Comparison of ENCODE assay signal across 16 cellular contexts in genomic region chr21:42439284-42440186, GRCh38. TPM values are rescaled to one million over a fixed set of nuclear protein-coding genes. Genes with fewer than 3 reads are reported as not detected.
DNase-seq lines count a peak whose midpoint lies in the region; ATAC-seq and TF ChIP-seq lines count a peak whose summit lies in the region.
"Had no signal": no experiment of that assay in that cellular context is flagged by ENCODE, and none has a peak within 500 bp of the region (broad histone marks: within the 10 kb centered on the region; RNA-seq: fewer than 3 reads in every experiment).

No MANE protein-coding gene starts in this region.

- H3K4me3 ChIP-seq in colonic mucosa: no peak overlapping the region
- no peak overlapping the region for H3K4me3 ChIP-seq in prostate gland
- H3K4me3 ChIP-seq: testis had no signal

- TF ChIP-seq CTCF in GM10266 (IDR thresholded peaks at IDR 0.05; ENCODE audit: control insufficient read depth, insufficient read depth, low read depth, missing control alignments) (no peak), colonic mucosa (IDR thresholded peaks at IDR 0.05) (no peak), prostate gland (IDR thresholded peaks at IDR 0.05) (no peak)

- H3K9ac ChIP-seq in colonic mucosa (ENCODE audit: low read depth in 2 of 2, low read length in 2 of 2): no peak overlapping the region

- H3K36me3 ChIP-seq in colonic mucosa: no peaks in the 10 kb centered on the region
- H3K36me3 ChIP-seq in prostate gland: no peaks in the 10 kb centered on the region

- peaks cover 89% of the 10 kb centered on the region for H3K36me3 Mint-ChIP-seq in activated naive CD4-positive, alpha-beta T cell treated with anti-CD3 and anti-CD28 coated beads, Interleukin-2, amount 10 ng/mL, durations not matched to agents 7 days and 5 days
- H3K36me3 Mint-ChIP-seq: mesothelial cell of epicardium had no signal

- no peak overlapping the region for H3K4me3 Mint-ChIP-seq in activated naive CD4-positive, alpha-beta T cell treated with anti-CD3 and anti-CD28 coated beads, Interleukin-2, amount 10 ng/mL, durations not matched to agents 7 days and 5 days
- H3K4me3 Mint-ChIP-seq: mesothelial cell of epicardium had no signal

- H3K9me3 Mint-ChIP-seq in activated naive CD4-positive, alpha-beta T cell treated with anti-CD3 and anti-CD28 coated beads, Interleukin-2, amount 10 ng/mL, durations not matched to agents 7 days and 5 days: no peaks in the 10 kb centered on the region
- H3K9me3 Mint-ChIP-seq: mesothelial cell of epicardium had no signal

- DNase-seq in GM10266 (ENCODE audit: extremely low spot score) (peak; percentile 38), SW480 (ENCODE audit: low spot score) (peak; percentile 36), colonic mucosa (no peak), prostate gland (ENCODE audit: low spot score) (no peak)
- DNase-seq in activated naive CD4-positive, alpha-beta T cell treated with anti-CD3 and anti-CD28 coated beads, Interleukin-2, amount 10 ng/mL, durations not matched to agents 7 days and 5 days: peak; percentile 20
- peak; percentile 42 to 54 for DNase-seq in stimulated activated CD4-positive, alpha-beta T cell treated with anti-CD3 and anti-CD28 coated beads, Interleukin-2, amount 100 ng/mL, for 24 hours
- DNase-seq: dermis blood vessel endothelial cell, NCI-H1417 treated with DMSO at 0.1 percent for 48 hours, NCI-H748 treated with DMSO at 0.1 percent for 48 hours, SHP77 treated with DMSO at 0.1 percent for 48 hours, testis had no signal

- CTCF ChIA-PET in activated naive CD4-positive, alpha-beta T cell treated with anti-CD3 and anti-CD28 coated beads, Interleukin-2, amount 10 ng/mL, durations not matched to agents 7 days and 5 days (lab: Charles Lee): no interaction called here

- no peak for ATAC-seq in HG03378 (IDR thresholded peaks at IDR 0.05; ENCODE audit: unreplicated experiment)
- no peak for ATAC-seq in GM21825 (IDR thresholded peaks at IDR 0.05; ENCODE audit: unreplicated experiment)
- ATAC-seq: HCT116 had no signal

- intact Hi-C loops in colonic mucosa (cut with DNase I): no loop called here
- intact Hi-C loops in prostate gland (cut with DNase I): no loop called here

- H3K4me1 Mint-ChIP-seq in activated naive CD4-positive, alpha-beta T cell treated with anti-CD3 and anti-CD28 coated beads, Interleukin-2, amount 10 ng/mL, durations not matched to agents 7 days and 5 days: peaks cover 32% of the 10 kb centered on the region
- H3K4me1 Mint-ChIP-seq: mesothelial cell of epicardium had no signal

- no peaks in the 10 kb centered on the region for H3K4me1 ChIP-seq in colonic mucosa
- no peaks in the 10 kb centered on the region for H3K4me1 ChIP-seq in prostate gland (replicated peaks)
- H3K4me1 ChIP-seq: testis had no signal

- H3K27ac ChIP-seq in colonic mucosa (no peak overlapping the region), prostate gland (no peak overlapping the region)
- H3K27ac ChIP-seq: testis had no signal

- no peaks in the 10 kb centered on the region for H3K27me3 Mint-ChIP-seq in activated naive CD4-positive, alpha-beta T cell treated with anti-CD3 and anti-CD28 coated beads, Interleukin-2, amount 10 ng/mL, durations not matched to agents 7 days and 5 days

- no peaks in the 10 kb centered on the region for H3K27me3 ChIP-seq in colonic mucosa
- H3K27me3 ChIP-seq in prostate gland (replicated peaks; ENCODE audit: insufficient read depth): no peaks in the 10 kb centered on the region
- H3K27me3 ChIP-seq: testis had no signal

- TF ChIP-seq POLR2A in prostate gland (IDR thresholded peaks at IDR 0.05): no peak

- H3K9me3 ChIP-seq in colonic mucosa: no peaks in the 10 kb centered on the region
- no peaks in the 10 kb centered on the region for H3K9me3 ChIP-seq in prostate gland
- H3K9me3 ChIP-seq: testis had no signal

- H3K27ac Mint-ChIP-seq in activated naive CD4-positive, alpha-beta T cell treated with anti-CD3 and anti-CD28 coated beads, Interleukin-2, amount 10 ng/mL, durations not matched to agents 7 days and 5 days: peak overlapping the region; percentile 56
- H3K27ac Mint-ChIP-seq: mesothelial cell of epicardium had no signal

- 83% methylated on average over 17 of the region's 17 CpGs for WGBS in prostate gland

RNA-seq across cellular contexts. Expression of gene UBASH3A, which starts 35.8 kb away (rescaled TPM):
- total RNA-seq in colonic mucosa (1 to 10 TPM in 1 of 2 donors, under 1 TPM in 1; 0.93 to 1.5 TPM), prostate gland (1 to 10 TPM in 1 of 2 donors, under 1 TPM in 1; 0.23 to 1.8 TPM)
- total RNA-seq: dermis blood vessel endothelial cell, fibroblast of villous mesenchyme, mesothelial cell of epicardium had no signal

RNA-seq across cellular contexts. Expression of gene TMPRSS3, which starts 43.7 kb away (rescaled TPM):
- 1 to 10 TPM in 1 of 2 donors, under 1 TPM in 1; 0.82 to 1.2 TPM for total RNA-seq in colonic mucosa
- total RNA-seq in prostate gland: under 1 TPM; 0.27 to 0.34 TPM
- total RNA-seq: dermis blood vessel endothelial cell, fibroblast of villous mesenchyme, mesothelial cell of epicardium had no signal

RNA-seq across cellular contexts. Expression of gene RSPH1, which starts 56.5 kb away (rescaled TPM):
- 1 to 10 TPM; 6.9 to 7.5 TPM for total RNA-seq in colonic mucosa
- total RNA-seq in prostate gland: 1 to 10 TPM; 1.6 to 2.6 TPM
- total RNA-seq: dermis blood vessel endothelial cell, fibroblast of villous mesenchyme had no signal

Comparison
In these comparisons a context has a peak if more than half of its experiments do, and no peak if none do; other contexts are left out.
1. DNase-seq: peak in GM10266 (single experiment), SW480 (single experiment), activated naive CD4-positive, alpha-beta T cell treated with anti-CD3 and anti-CD28 coated beads, Interleukin-2, amount 10 ng/mL, durations not matched to agents 7 days and 5 days (single experiment) and stimulated activated CD4-positive, alpha-beta T cell treated with anti-CD3 and anti-CD28 coated beads, Interleukin-2, amount 100 ng/mL, for 24 hours (2 of 2); none in colonic mucosa (single experiment) and prostate gland (single experiment).